Comparison of ENCODE assay signal across 8 cellular contexts in genomic region chr19:12766051-12766521, GRCh38. TPM values are rescaled to one million over a fixed set of nuclear protein-coding genes. Genes with fewer than 3 reads are reported as not detected.
DNase-seq lines count a peak whose midpoint lies in the region; ATAC-seq and TF ChIP-seq lines count a peak whose summit lies in the region.

No MANE protein-coding gene starts in this region.

- H3K9me3 Mint-ChIP-seq in activated CD8-positive, alpha-beta memory T cell treated with anti-CD3 and anti-CD28 coated beads, Interleukin-2, amount 10 ng/mL, durations not matched to agents 7 days and 5 days (ENCODE audit: low read depth) = no peaks in the 10 kb centered on the region

- H3K36me3 Mint-ChIP-seq in activated CD8-positive, alpha-beta memory T cell treated with anti-CD3 and anti-CD28 coated beads, Interleukin-2, amount 10 ng/mL, durations not matched to agents 7 days and 5 days = no peaks in the 10 kb centered on the region

- TF ChIP-seq CTCF in fibroblast of pulmonary artery (IDR thresholded peaks at IDR 0.05; ENCODE audit: low read length, missing control alignments) = peak; percentile 69

- peak; percentile 52 for DNase-seq in activated CD4-positive, alpha-beta T cell treated with anti-CD3 and anti-CD28 coated beads for 1 hour
- DNase-seq in activated CD4-positive, alpha-beta T cell treated with anti-CD3 and anti-CD28 coated beads, Interleukin-2, amount 50 U/mL, for 48 hours = no peak
- DNase-seq in NCI-H1694 (lab: John Stamatoyannopoulos, UW) = peak; percentile 33
- peak; percentile 87 for DNase-seq in activated CD8-positive, alpha-beta memory T cell treated with anti-CD3 and anti-CD28 coated beads, Interleukin-2, amount 10 ng/mL, durations not matched to agents 7 days and 5 days
- DNase-seq in fibroblast of pulmonary artery (ENCODE audit: low read depth) = peak; percentile 81
- peak; percentile 85 to 92 for DNase-seq in aorta

- H3K27me3 Mint-ChIP-seq in activated CD8-positive, alpha-beta memory T cell treated with anti-CD3 and anti-CD28 coated beads, Interleukin-2, amount 10 ng/mL, durations not matched to agents 7 days and 5 days = no peaks in the 10 kb centered on the region

- H3K36me3 ChIP-seq in neuron (ENCODE audit: insufficient read depth, low read length) = peaks cover 14% of the 10 kb centered on the region
- peaks cover 0 to 2% of the 10 kb centered on the region in 2 donors for H3K36me3 ChIP-seq in aorta (ENCODE audit: control insufficient read depth in 1 of 2, insufficient read depth in 2 of 2, low read length in 1 of 2)

- no peak overlapping the region for H3K27ac ChIP-seq in aorta (ENCODE audit: low read depth in 1 of 2, low read length in 2 of 2)

- peak overlapping the region; percentile 60 for H3K4me3 ChIP-seq in fibroblast of pulmonary artery (replicated peaks; ENCODE audit: low read depth, low read length)
- peak overlapping the region; percentile 48 for H3K4me3 ChIP-seq in neuron (ENCODE audit: low read length)
- no peak overlapping the region for H3K4me3 ChIP-seq in aorta (ENCODE audit: low read length in 2 of 2)

- peak overlapping the region; percentile 24 for H3K4me3 Mint-ChIP-seq in activated CD8-positive, alpha-beta memory T cell treated with anti-CD3 and anti-CD28 coated beads, Interleukin-2, amount 10 ng/mL, durations not matched to agents 7 days and 5 days

- H3K4me1 ChIP-seq in neuron (ENCODE audit: insufficient read depth, low read length) (no peaks in the 10 kb centered on the region), aorta (ENCODE audit: control insufficient read depth in 1 of 2, insufficient read depth in 2 of 2, low read length in 2 of 2) (no peaks in the 10 kb centered on the region)

- H2AFZ ChIP-seq in neuron (ENCODE audit: low read depth, low read length) = no peak overlapping the region

- CTCF ChIA-PET in activated CD8-positive, alpha-beta memory T cell treated with anti-CD3 and anti-CD28 coated beads, Interleukin-2, amount 10 ng/mL, durations not matched to agents 7 days and 5 days (lab: Charles Lee) = interaction anchor here (0.6 to 30.0 kb wide), 38 partner anchors 8 to 215 kb away, joined by 3 to 1017 read pairs (median 5); partner anchors contain the start of genes BEST2, DHPS, GET3 and HOOK2

- WGBS in aorta, 2 donors = 35 to 63% methylated on average over 30 of the region's 30 CpGs

- no peak overlapping the region for H3K27ac Mint-ChIP-seq in activated CD8-positive, alpha-beta memory T cell treated with anti-CD3 and anti-CD28 coated beads, Interleukin-2, amount 10 ng/mL, durations not matched to agents 7 days and 5 days

- peaks cover 9% of the 10 kb centered on the region for H3K4me1 Mint-ChIP-seq in activated CD8-positive, alpha-beta memory T cell treated with anti-CD3 and anti-CD28 coated beads, Interleukin-2, amount 10 ng/mL, durations not matched to agents 7 days and 5 days

- ATAC-seq in activated CD8-positive, alpha-beta memory T cell treated with anti-CD3 and anti-CD28 coated beads, Interleukin-2, amount 10 ng/mL, durations not matched to agents 7 days and 5 days = peak; percentile 87
- ATAC-seq in aorta (ENCODE audit: low FRiP score) (peak; percentile 84), GM18520 (IDR thresholded peaks at IDR 0.05; ENCODE audit: unreplicated experiment) (no peak)

- H3K9me3 ChIP-seq in neuron (ENCODE audit: low read length) = peaks cover 8% of the 10 kb centered on the region
- H3K9me3 ChIP-seq in aorta (ENCODE audit: control insufficient read depth, low read length) = no peaks in the 10 kb centered on the region

- intact Hi-C loops in aorta (cut with DNase I) = no loop called here

- H3K27me3 ChIP-seq in neuron (ENCODE audit: insufficient read depth, low read length) (no peaks in the 10 kb centered on the region), aorta (ENCODE audit: control insufficient read depth in 1 of 2, insufficient read depth in 2 of 2, low read length in 1 of 2) (no peaks in the 10 kb centered on the region)

RNA-seq across cellular contexts. Expression of gene HOOK2, which starts 9.3 kb away (rescaled TPM):
- 10 to 100 TPM; 16.6 to 18.2 TPM for total RNA-seq in activated CD8-positive, alpha-beta memory T cell treated with anti-CD3 and anti-CD28 coated beads, Interleukin-2, amount 10 ng/mL, durations not matched to agents 7 days and 5 days
- 10 to 100 TPM; 28.5 to 45.5 TPM for total RNA-seq in aorta
- polyA plus RNA-seq in aorta = 10 to 100 TPM; 14.4 to 92.5 TPM

RNA-seq across cellular contexts. Expression of gene BEST2, which starts 14.5 kb away (rescaled TPM):
- total RNA-seq in activated CD8-positive, alpha-beta memory T cell treated with anti-CD3 and anti-CD28 coated beads, Interleukin-2, amount 10 ng/mL, durations not matched to agents 7 days and 5 days = not detected
- total RNA-seq in aorta = not detected
- 1 to 10 TPM in 1 of 2 donors, not detected in 1; 2.5 TPM for polyA plus RNA-seq in aorta

RNA-seq across cellular contexts. Expression of gene JUNB, which starts 25.2 kb away (rescaled TPM):
- total RNA-seq in activated CD8-positive, alpha-beta memory T cell treated with anti-CD3 and anti-CD28 coated beads, Interleukin-2, amount 10 ng/mL, durations not matched to agents 7 days and 5 days = 100 to 1,000 TPM; 142 to 191 TPM
- 100 to 1,000 TPM; 250 to 609 TPM for total RNA-seq in aorta
- 100 to 1,000 TPM in 1 of 2 donors, 10 to 100 TPM in 1; 97.0 to 623 TPM for polyA plus RNA-seq in aorta

RNA-seq across cellular contexts. Expression of gene GET3, which starts 28.8 kb away (rescaled TPM):
- total RNA-seq in activated CD8-positive, alpha-beta memory T cell treated with anti-CD3 and anti-CD28 coated beads, Interleukin-2, amount 10 ng/mL, durations not matched to agents 7 days and 5 days = 10 to 100 TPM; 68.6 to 84.1 TPM
- total RNA-seq in aorta = 10 to 100 TPM; 35.4 to 42.2 TPM
- polyA plus RNA-seq in aorta = 10 to 100 TPM; 61.2 to 70.6 TPM

RNA-seq across cellular contexts. Expression of gene TRIR, which starts 31.6 kb away (rescaled TPM):
- total RNA-seq in activated CD8-positive, alpha-beta memory T cell treated with anti-CD3 and anti-CD28 coated beads, Interleukin-2, amount 10 ng/mL, durations not matched to agents 7 days and 5 days = 100 to 1,000 TPM; 195 to 239 TPM
- total RNA-seq in aorta = 100 to 1,000 TPM; 119 to 121 TPM
- polyA plus RNA-seq in aorta = 100 to 1,000 TPM; 233 to 289 TPM

Comparison
In these comparisons a context has a peak if more than half of its experiments do, and no peak if none do; other contexts are left out.
1. DNase-seq: peak in activated CD4-positive, alpha-beta T cell treated with anti-CD3 and anti-CD28 coated beads for 1 hour (single experiment), NCI-H1694 (single experiment), activated CD8-positive, alpha-beta memory T cell treated with anti-CD3 and anti-CD28 coated beads, Interleukin-2, amount 10 ng/mL, durations not matched to agents 7 days and 5 days (single experiment), fibroblast of pulmonary artery (single experiment) and aorta (2 of 2); none in activated CD4-positive, alpha-beta T cell treated with anti-CD3 and anti-CD28 coated beads, Interleukin-2, amount 50 U/mL, for 48 hours (0 of 2).
2. H3K4me3 ChIP-seq: peak in fibroblast of pulmonary artery (single experiment) and neuron (single experiment); none in aorta (0 of 2).